8 cellular contexts compared by ENCODE assay signal in the genomic region with DNA sequence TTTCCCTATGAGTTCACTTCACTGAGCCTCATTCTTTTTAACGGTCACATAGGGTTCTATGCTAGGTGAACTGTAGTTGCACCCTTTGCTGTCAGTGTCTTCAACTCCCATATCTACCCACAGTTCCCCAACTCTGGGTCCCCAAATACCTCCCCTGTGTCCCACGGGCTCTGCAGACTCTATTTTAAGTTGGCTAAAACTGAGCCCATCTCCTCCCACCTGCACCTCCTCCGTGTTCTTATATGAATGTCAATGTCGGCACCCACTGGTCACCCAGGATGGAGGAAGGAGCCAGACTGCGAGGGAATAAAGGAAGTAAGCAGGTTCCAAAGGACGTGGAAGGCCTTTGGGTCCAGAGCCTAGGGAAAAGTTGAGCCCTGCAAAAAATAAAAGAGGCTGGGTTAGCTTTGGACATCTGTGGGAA. TPM values are rescaled to one million over a fixed set of nuclear protein-coding genes. Genes with fewer than 3 reads are reported as not detected.
DNase-seq lines count a peak whose midpoint lies in the region; ATAC-seq and TF ChIP-seq lines count a peak whose summit lies in the region.

No MANE protein-coding gene starts in this region.

- TF ChIP-seq CTCF in WTC11 (IDR thresholded peaks at IDR 0.05) = no peak
- TF ChIP-seq CTCF in hepatocyte (IDR thresholded peaks at IDR 0.05; ENCODE audit: poor library complexity) = no peak
- no peak for TF ChIP-seq CTCF in smooth muscle cell (IDR thresholded peaks at IDR 0.05; ENCODE audit: borderline replicate concordance, insufficient read depth, poor library complexity, severe bottlenecking)

- H2AFZ ChIP-seq in hepatocyte (no peak overlapping the region), smooth muscle cell (ENCODE audit: low read depth) (no peak overlapping the region)

- H4K20me1 ChIP-seq in hepatocyte (ENCODE audit: insufficient read depth, poor library complexity, severe bottlenecking) (peaks cover under 1% of the 10 kb centered on the region), smooth muscle cell (ENCODE audit: low read depth) (peaks cover 8% of the 10 kb centered on the region)

- H3K4me1 ChIP-seq in HAP-1 (no peaks in the 10 kb centered on the region), hepatocyte (ENCODE audit: insufficient read depth) (peaks cover 6% of the 10 kb centered on the region), smooth muscle cell (ENCODE audit: low read depth) (peaks cover 6% of the 10 kb centered on the region)

- H3K9me3 ChIP-seq in HAP-1 (no peaks in the 10 kb centered on the region), hepatocyte (ENCODE audit: low read depth) (no peaks in the 10 kb centered on the region), smooth muscle cell (replicated peaks; ENCODE audit: low read depth) (no peaks in the 10 kb centered on the region)

- no peaks in the 10 kb centered on the region for H3K9me3 Mint-ChIP-seq in WTC11

- peaks cover 2% of the 10 kb centered on the region for H3F3A ChIP-seq in smooth muscle cell (ENCODE audit: low read depth)

- H3K4me1 Mint-ChIP-seq in WTC11 = peaks cover 14% of the 10 kb centered on the region

- H3K27ac ChIP-seq in hepatocyte (peak overlapping the region; percentile 7), smooth muscle cell (ENCODE audit: low read depth) (no peak overlapping the region)

- ATAC-seq in WTC11 = no peak
- ATAC-seq in GM21381 (IDR thresholded peaks at IDR 0.05; ENCODE audit: unreplicated experiment) = no peak
- no peak for ATAC-seq in left colon

- in situ Hi-C loops in HAP-1 (cut with MboI; ENCODE audit: low sequenced_read_pairs) = no loop called here

- H3K36me3 ChIP-seq in HAP-1 (replicated peaks) (peaks cover 27% of the 10 kb centered on the region), hepatocyte (replicated peaks; ENCODE audit: insufficient read depth, low read depth) (no peaks in the 10 kb centered on the region), smooth muscle cell (ENCODE audit: low read depth) (no peaks in the 10 kb centered on the region)

- peaks cover 51% of the 10 kb centered on the region for H3K79me2 ChIP-seq in hepatocyte
- H3K79me2 ChIP-seq in smooth muscle cell (ENCODE audit: low read depth) = peaks cover 41% of the 10 kb centered on the region

- H3K4me2 ChIP-seq in hepatocyte (peak overlapping the region; percentile 70), smooth muscle cell (no peak overlapping the region)

- H3K9ac ChIP-seq in smooth muscle cell (ENCODE audit: low read depth) = no peak overlapping the region

- peak overlapping the region; percentile 71 for H3K27ac Mint-ChIP-seq in WTC11

- peak overlapping the region; percentile 71 for H3K4me3 Mint-ChIP-seq in WTC11

- no peak for DNase-seq in HAP-1 (ENCODE audit: low spot score in 2 of 2)
- DNase-seq in WTC11 (ENCODE audit: low spot score) = no peak
- no peak for DNase-seq in hepatocyte (ENCODE audit: low spot score)
- no peak for DNase-seq in smooth muscle cell (lab: John Stamatoyannopoulos, UW; ENCODE audit: unreplicated experiment)
- DNase-seq in stimulated activated CD4-positive, alpha-beta T cell treated with anti-CD3 and anti-CD28 coated beads, Interleukin-2, amount 100 ng/mL, for 48 hours = no peak
- no peak for DNase-seq in left colon
- no peak for DNase-seq in foreskin melanocyte

- H3K36me3 Mint-ChIP-seq in WTC11 = peaks cover 14% of the 10 kb centered on the region

- CTCF ChIA-PET in WTC11 (lab: Charles Lee) = interaction anchor here (0.6 to 1.4 kb wide), 23 partner anchors 11 to 424 kb away, joined by 3 to 9 read pairs (median 5); a partner anchor contains a TSS

- 79% methylated on average over 6 of the region's 6 CpGs for WGBS in hepatocyte (ENCODE audit: low lambda C conversion rate, missing lambda C conversion rate)
- WGBS in smooth muscle cell (ENCODE audit: low lambda C conversion rate) = 76% methylated on average over 6 of the region's 6 CpGs

- H3K27me3 ChIP-seq in HAP-1 (ENCODE audit: low read depth) (no peaks in the 10 kb centered on the region), hepatocyte (no peaks in the 10 kb centered on the region), smooth muscle cell (ENCODE audit: low read depth) (no peaks in the 10 kb centered on the region)

- no peaks in the 10 kb centered on the region for H3K27me3 Mint-ChIP-seq in WTC11 (ENCODE audit: low read depth)

- intact Hi-C loops in left colon (cut with DNase I, micrococcal nuclease) = no loop called here

- H3K4me3 ChIP-seq in HAP-1 (peak overlapping the region; percentile 83), hepatocyte (no peak overlapping the region), smooth muscle cell (peak overlapping the region; percentile 77)

- H3K9me2 ChIP-seq in hepatocyte (replicated peaks; ENCODE audit: insufficient read depth) = no peaks in the 10 kb centered on the region

- POLR2A ChIA-PET in WTC11 (lab: Charles Lee) = no interaction called here

TF ChIP-seq in WTC11, 78 proteins besides CTCF, POLR2A, EP300 and RAD21:
- TF ChIP-seq GRHL2 (CRISPR knock-in tag; IDR thresholded peaks at IDR 0.05; ENCODE audit: insufficient replicate concordance, severe bottlenecking) = no peak
- TF ChIP-seq, protein P1, sequence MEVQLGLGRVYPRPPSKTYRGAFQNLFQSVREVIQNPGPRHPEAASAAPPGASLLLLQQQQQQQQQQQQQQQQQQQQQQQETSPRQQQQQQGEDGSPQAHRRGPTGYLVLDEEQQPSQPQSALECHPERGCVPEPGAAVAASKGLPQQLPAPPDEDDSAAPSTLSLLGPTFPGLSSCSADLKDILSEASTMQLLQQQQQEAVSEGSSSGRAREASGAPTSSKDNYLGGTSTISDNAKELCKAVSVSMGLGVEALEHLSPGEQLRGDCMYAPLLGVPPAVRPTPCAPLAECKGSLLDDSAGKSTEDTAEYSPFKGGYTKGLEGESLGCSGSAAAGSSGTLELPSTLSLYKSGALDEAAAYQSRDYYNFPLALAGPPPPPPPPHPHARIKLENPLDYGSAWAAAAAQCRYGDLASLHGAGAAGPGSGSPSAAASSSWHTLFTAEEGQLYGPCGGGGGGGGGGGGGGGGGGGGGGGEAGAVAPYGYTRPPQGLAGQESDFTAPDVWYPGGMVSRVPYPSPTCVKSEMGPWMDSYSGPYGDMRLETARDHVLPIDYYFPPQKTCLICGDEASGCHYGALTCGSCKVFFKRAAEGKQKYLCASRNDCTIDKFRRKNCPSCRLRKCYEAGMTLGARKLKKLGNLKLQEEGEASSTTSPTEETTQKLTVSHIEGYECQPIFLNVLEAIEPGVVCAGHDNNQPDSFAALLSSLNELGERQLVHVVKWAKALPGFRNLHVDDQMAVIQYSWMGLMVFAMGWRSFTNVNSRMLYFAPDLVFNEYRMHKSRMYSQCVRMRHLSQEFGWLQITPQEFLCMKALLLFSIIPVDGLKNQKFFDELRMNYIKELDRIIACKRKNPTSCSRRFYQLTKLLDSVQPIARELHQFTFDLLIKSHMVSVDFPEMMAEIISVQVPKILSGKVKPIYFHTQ (CRISPR knock-in tag; IDR thresholded peaks at IDR 0.05) = no peak
- TF ChIP-seq, protein P2, sequence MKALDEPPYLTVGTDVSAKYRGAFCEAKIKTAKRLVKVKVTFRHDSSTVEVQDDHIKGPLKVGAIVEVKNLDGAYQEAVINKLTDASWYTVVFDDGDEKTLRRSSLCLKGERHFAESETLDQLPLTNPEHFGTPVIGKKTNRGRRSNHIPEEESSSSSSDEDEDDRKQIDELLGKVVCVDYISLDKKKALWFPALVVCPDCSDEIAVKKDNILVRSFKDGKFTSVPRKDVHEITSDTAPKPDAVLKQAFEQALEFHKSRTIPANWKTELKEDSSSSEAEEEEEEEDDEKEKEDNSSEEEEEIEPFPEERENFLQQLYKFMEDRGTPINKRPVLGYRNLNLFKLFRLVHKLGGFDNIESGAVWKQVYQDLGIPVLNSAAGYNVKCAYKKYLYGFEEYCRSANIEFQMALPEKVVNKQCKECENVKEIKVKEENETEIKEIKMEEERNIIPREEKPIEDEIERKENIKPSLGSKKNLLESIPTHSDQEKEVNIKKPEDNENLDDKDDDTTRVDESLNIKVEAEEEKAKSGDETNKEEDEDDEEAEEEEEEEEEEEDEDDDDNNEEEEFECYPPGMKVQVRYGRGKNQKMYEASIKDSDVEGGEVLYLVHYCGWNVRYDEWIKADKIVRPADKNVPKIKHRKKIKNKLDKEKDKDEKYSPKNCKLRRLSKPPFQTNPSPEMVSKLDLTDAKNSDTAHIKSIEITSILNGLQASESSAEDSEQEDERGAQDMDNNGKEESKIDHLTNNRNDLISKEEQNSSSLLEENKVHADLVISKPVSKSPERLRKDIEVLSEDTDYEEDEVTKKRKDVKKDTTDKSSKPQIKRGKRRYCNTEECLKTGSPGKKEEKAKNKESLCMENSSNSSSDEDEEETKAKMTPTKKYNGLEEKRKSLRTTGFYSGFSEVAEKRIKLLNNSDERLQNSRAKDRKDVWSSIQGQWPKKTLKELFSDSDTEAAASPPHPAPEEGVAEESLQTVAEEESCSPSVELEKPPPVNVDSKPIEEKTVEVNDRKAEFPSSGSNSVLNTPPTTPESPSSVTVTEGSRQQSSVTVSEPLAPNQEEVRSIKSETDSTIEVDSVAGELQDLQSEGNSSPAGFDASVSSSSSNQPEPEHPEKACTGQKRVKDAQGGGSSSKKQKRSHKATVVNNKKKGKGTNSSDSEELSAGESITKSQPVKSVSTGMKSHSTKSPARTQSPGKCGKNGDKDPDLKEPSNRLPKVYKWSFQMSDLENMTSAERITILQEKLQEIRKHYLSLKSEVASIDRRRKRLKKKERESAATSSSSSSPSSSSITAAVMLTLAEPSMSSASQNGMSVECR (CRISPR knock-in tag; IDR thresholded peaks at IDR 0.05; ENCODE audit: borderline replicate concordance) = no peak

RNA-seq across cellular contexts. Expression of a gene that starts 0.8 kb away (rescaled TPM):
- total RNA-seq in WTC11 (2021) (107 to 111 TPM (median 110 TPM) in 3 replicates), hepatocyte (62.1 and 79.0 TPM in 2 replicates), smooth muscle cell (68.0 and 73.0 TPM in 2 replicates), left colon (10 to 100 TPM; 44.3 to 48.2 TPM)
- polyA plus RNA-seq in hepatocyte (123 and 136 TPM in 2 replicates), smooth muscle cell (127 and 149 TPM in 2 replicates)

RNA-seq across cellular contexts. Expression of a gene that starts 6.6 kb away (rescaled TPM):
- total RNA-seq in WTC11 (2021) (402 to 411 TPM (median 405 TPM) in 3 replicates), hepatocyte (528 and 581 TPM in 2 replicates), smooth muscle cell (516 and 848 TPM in 2 replicates), left colon (100 to 1,000 TPM; 280 to 315 TPM)
- polyA plus RNA-seq in hepatocyte (613 and 628 TPM in 2 replicates), smooth muscle cell (574 and 631 TPM in 2 replicates)

RNA-seq across cellular contexts. Expression of a gene that starts 15.4 kb away (rescaled TPM):
- total RNA-seq in WTC11 (2021) (34.2 to 37.6 TPM (median 35.7 TPM) in 3 replicates), hepatocyte (28.1 and 33.1 TPM in 2 replicates), smooth muscle cell (38.2 and 41.3 TPM in 2 replicates), left colon (10 to 100 TPM; 26.5 to 31.1 TPM)
- polyA plus RNA-seq in hepatocyte (42.3 and 44.4 TPM in 2 replicates), smooth muscle cell (62.5 and 73.5 TPM in 2 replicates)
